16 cellular contexts compared by ENCODE assay signal in genomic region chr17:73969956-73970355, GRCh38.
DNase-seq lines count a peak whose midpoint lies in the region; ATAC-seq, FAIRE-seq and TF ChIP-seq lines count a peak whose summit lies in the region.
"Had no signal": no experiment of that assay in that cellular context is flagged by ENCODE, and none has a peak within 500 bp of the region (broad histone marks: within the 10 kb centered on the region; RNA-seq: fewer than 3 reads in every experiment).

No MANE protein-coding gene starts in this region.

- no peak for TF ChIP-seq POLR2A in gastrocnemius medialis (IDR thresholded peaks at IDR 0.05)

- no peak overlapping the region for H3K27ac ChIP-seq in RWPE1
- H3K27ac ChIP-seq in hepatocyte = no peak overlapping the region
- H3K27ac ChIP-seq in gastrocnemius medialis = no peak overlapping the region
- H3K27ac ChIP-seq in small intestine (ENCODE audit: low read depth in 1 of 2, low read length in 1 of 2) = no peak overlapping the region
- H3K27ac ChIP-seq: SJCRH30 had no signal

- POLR2A ChIA-PET in RWPE1 (lab: Yijun Ruan, JAX; ENCODE audit: low non-redundant PET) = no interaction called here
- POLR2A ChIA-PET in GM10248 (lab: Yijun Ruan, JAX) = no interaction called here

- no peaks in the 10 kb centered on the region for H3K9me2 ChIP-seq in hepatocyte (replicated peaks; ENCODE audit: insufficient read depth)

- DNase-seq in HuH-7 (ENCODE audit: low spot score) (peak; percentile 70), RWPE1 (ENCODE audit: low spot score) (peak; percentile 30), hepatocyte (ENCODE audit: low spot score) (peak; percentile 45), gastrocnemius medialis (peak; percentile 3 to 19), HUDEP-2 (lab: John Stamatoyannopoulos, UW; ENCODE audit: unreplicated experiment in 76 of 76) (no peak), small intestine (no peak), GM10248 (ENCODE audit: extremely low spot score) (no peak), NCI-H2171 treated with DMSO at 0.1 percent for 48 hours (lab: John Stamatoyannopoulos, UW) (no peak)
- DNase-seq: activated naive CD4-positive, alpha-beta T cell; CD8-positive, alpha-beta memory T cell; islet precursor cell; naive thymus-derived CD8-positive, alpha-beta T cell; NCI-H1436; NCI-H69; SJCRH30 had no signal

- ATAC-seq in gastrocnemius medialis = no peak
- ATAC-seq: naive thymus-derived CD8-positive, alpha-beta T cell had no signal

- H3K9me3 ChIP-seq in hepatocyte (ENCODE audit: low read depth) = no peaks in the 10 kb centered on the region
- H3K9me3 ChIP-seq in gastrocnemius medialis = no peaks in the 10 kb centered on the region
- H3K9me3 ChIP-seq in small intestine (ENCODE audit: control insufficient read depth, low read depth) = no peaks in the 10 kb centered on the region
- H3K9me3 ChIP-seq: SJCRH30 had no signal

- FAIRE-seq in small intestine (lab: Jason Lieb, UNC) = no peak
- FAIRE-seq: G401.6 had no signal

- peaks cover 12% of the 10 kb centered on the region for H3K27me3 ChIP-seq in hepatocyte
- H3K27me3 ChIP-seq in gastrocnemius medialis = peaks cover 0 to 3% (median 0%) of the 10 kb centered on the region in 3 donors
- peaks cover 0 to 6% of the 10 kb centered on the region in 2 donors for H3K27me3 ChIP-seq in small intestine (ENCODE audit: control insufficient read depth in 2 of 2, insufficient read depth in 2 of 2, low read length in 2 of 2)
- H3K27me3 ChIP-seq: SJCRH30 had no signal

- no peaks in the 10 kb centered on the region for H3K79me2 ChIP-seq in hepatocyte

- no peaks in the 10 kb centered on the region for H3K4me1 ChIP-seq in hepatocyte (ENCODE audit: insufficient read depth)
- no peaks in the 10 kb centered on the region for H3K4me1 ChIP-seq in gastrocnemius medialis
- H3K4me1 ChIP-seq in small intestine (ENCODE audit: control insufficient read depth in 2 of 2, insufficient read depth in 1 of 2, low read depth in 1 of 2, low read length in 1 of 2) = no peaks in the 10 kb centered on the region

- H2AFZ ChIP-seq in hepatocyte = no peak overlapping the region

- H3K4me3 ChIP-seq in hepatocyte (no peak overlapping the region), gastrocnemius medialis (no peak overlapping the region), small intestine (ENCODE audit: low read depth in 1 of 2, low read length in 2 of 2) (no peak overlapping the region)
- H3K4me3 ChIP-seq: SJCRH30 had no signal

- H4K20me1 ChIP-seq in hepatocyte (ENCODE audit: insufficient read depth, poor library complexity, severe bottlenecking) = no peaks in the 10 kb centered on the region

- H3K36me3 ChIP-seq in hepatocyte (replicated peaks; ENCODE audit: insufficient read depth, low read depth) = no peaks in the 10 kb centered on the region
- H3K36me3 ChIP-seq in gastrocnemius medialis = no peaks in the 10 kb centered on the region
- no peaks in the 10 kb centered on the region for H3K36me3 ChIP-seq in small intestine (ENCODE audit: control insufficient read depth in 2 of 2, insufficient read depth in 2 of 2, low read length in 2 of 2)
- H3K36me3 ChIP-seq: SJCRH30 had no signal

- H3K4me2 ChIP-seq in hepatocyte = no peak overlapping the region

- intact Hi-C loops in gastrocnemius medialis (cut with DNase I; ENCODE audit: low total_unique reads) = no loop called here

- TF ChIP-seq CTCF in RWPE1 (conservative IDR thresholded peaks at IDR 0.05; ENCODE audit: low read depth) (no peak), hepatocyte (IDR thresholded peaks at IDR 0.05; ENCODE audit: poor library complexity) (no peak), gastrocnemius medialis (IDR thresholded peaks at IDR 0.05 in 4 of 5, conservative IDR thresholded peaks at IDR 0.05 in 1 of 5) (no peak), GM10248 (IDR thresholded peaks at IDR 0.05; ENCODE audit: control extremely low read depth, extremely low read depth, low read depth, missing control alignments) (no peak)

- CTCF ChIA-PET in RWPE1 (lab: Yijun Ruan, JAX) (interaction anchor here (0.7 to 1.0 kb wide), 3 partner anchors 19 to 409 kb away, joined by 3 read pairs; no protein-coding TSS in a partner anchor), GM10248 (lab: Yijun Ruan, JAX) (no interaction called here)

- in situ Hi-C loops in gastrocnemius medialis (cut with MboI; ENCODE audit: low sequenced_read_pairs in 4 of 4) = no loop called here

- 72% methylated on average over 7 of the region's 7 CpGs for WGBS in hepatocyte (ENCODE audit: low lambda C conversion rate, missing lambda C conversion rate)
- 48 to 63% (median 63%) methylated on average over 7 of the region's 7 CpGs for WGBS in small intestine, 3 donors

Comparison
In these comparisons a context has a peak if more than half of its experiments do, and no peak if none do; other contexts are left out.
1. DNase-seq: peak in HuH-7 (single experiment), RWPE1 (single experiment), hepatocyte (single experiment) and gastrocnemius medialis (2 of 2); none in HUDEP-2 (0 of 76), small intestine (single experiment), GM10248 (single experiment) and NCI-H2171 treated with DMSO at 0.1 percent for 48 hours (single experiment).